8 cellular contexts compared by ENCODE assay signal in genomic region chr12:57591567-57592325, GRCh38. TPM values are rescaled to one million over a fixed set of nuclear protein-coding genes. Genes with fewer than 3 reads are reported as not detected.
A peak's percentile ranks its signal among the peaks of the same experiment; 100 is the strongest.
DNase-seq lines count a peak whose midpoint lies in the region; ATAC-seq and TF ChIP-seq lines count a peak whose summit lies in the region.

No MANE protein-coding gene starts in this region.

- peak overlapping the region; percentile 91 for H3K4me3 ChIP-seq in SK-N-MC

- H3K4me3 Mint-ChIP-seq in HFFc6, result peak overlapping the region; percentile 92
- peak overlapping the region; percentile 91 to 97 (median 95) for H3K4me3 Mint-ChIP-seq in nephron

- H3K27ac ChIP-seq in SK-N-MC, result no peak overlapping the region

- no peaks in the 10 kb centered on the region for H3K9me3 ChIP-seq in SK-N-MC (ENCODE audit: low read depth, low read length)

- in situ Hi-C loops in Caki2 (cut with HindIII; ENCODE audit: low pct_unique_long_range_greater_than_20kb, low sequenced_read_pairs), result no loop called here

- DNase-seq in Caki2 (ENCODE audit: low read depth) (peak; percentile 21), HFFc6 (no peak), SK-N-MC (ENCODE audit: low read depth, low spot score) (no peak), T-helper 9 cell (no peak), D341Med (ENCODE audit: low spot score) (no peak)

- peak overlapping the region; percentile 40; the same call in 1 of the 2 replicates for H3K27ac Mint-ChIP-seq in HFFc6
- H3K27ac Mint-ChIP-seq in nephron, result peak overlapping the region; percentile 59 to 92 (median 82)

- H3K36me3 Mint-ChIP-seq in HFFc6 (ENCODE audit: low read depth), result no peaks in the 10 kb centered on the region
- H3K36me3 Mint-ChIP-seq in nephron (ENCODE audit: low read depth), result peaks cover 11% of the 10 kb centered on the region

- H3K9me3 Mint-ChIP-seq in HFFc6, result no peaks in the 10 kb centered on the region
- no peaks in the 10 kb centered on the region for H3K9me3 Mint-ChIP-seq in nephron

- H3K4me1 Mint-ChIP-seq in HFFc6 (ENCODE audit: low read depth) (peaks cover 26% of the 10 kb centered on the region), nephron (peaks cover 17% of the 10 kb centered on the region)

- ATAC-seq in esophagus mucosa, result peak; percentile 56
- ATAC-seq in HG03571 (IDR thresholded peaks at IDR 0.05; ENCODE audit: unreplicated experiment), result no peak

- H3K27me3 Mint-ChIP-seq in HFFc6 (ENCODE audit: insufficient read depth), result no peaks in the 10 kb centered on the region; the same call in 1 of the 2 replicates
- H3K27me3 Mint-ChIP-seq in nephron (ENCODE audit: low read depth), result peaks cover 24% of the 10 kb centered on the region

- TF ChIP-seq CTCF in HFFc6 (IDR thresholded peaks at IDR 0.05) (no peak), nephron (IDR thresholded peaks at IDR 0.05; ENCODE audit: unreplicated experiment in 3 of 3) (no peak)

- H3K9ac ChIP-seq in SK-N-MC (ENCODE audit: insufficient read length), result peak overlapping the region; percentile 79

- H3K36me3 ChIP-seq in SK-N-MC (ENCODE audit: insufficient read depth, low read length), result no peaks in the 10 kb centered on the region; the same call in 1 of the 2 replicates

RNA-seq across cellular contexts. Expression of gene PIP4K2C, which starts 0.8 kb away (rescaled TPM):
- 33.7 and 39.2 TPM in 2 replicates for total RNA-seq in Caki2 (2014; rRNA removed; shearing (Covaris generic); ENCODE audit: low replicate concordance)
- total RNA-seq in HFFc6 (2021; fragmentation: NEBNext Ultra II Directional; extraction: Animal tissue kit (Norgen Biotek cat#: 25700)), result 10 to 100 TPM; 21.1 to 33.1 (median 24.3) TPM
- total RNA-seq in esophagus mucosa, result 35.8 TPM

RNA-seq across cellular contexts. Expression of gene DTX3, which starts 12.9 kb away (rescaled TPM):
- total RNA-seq in Caki2 (2014; rRNA removed; shearing (Covaris generic); ENCODE audit: low replicate concordance), result 9.6 and 14.4 TPM in 2 replicates
- total RNA-seq in HFFc6 (2021; fragmentation: NEBNext Ultra II Directional; extraction: Animal tissue kit (Norgen Biotek cat#: 25700)), result 10 to 100 TPM; 17.7 to 21.0 (median 19.2) TPM
- 4.1 TPM for total RNA-seq in esophagus mucosa

RNA-seq across cellular contexts. Expression of gene ARHGEF25, which starts 19.5 kb away (rescaled TPM):
- total RNA-seq in Caki2 (2014; rRNA removed; shearing (Covaris generic); ENCODE audit: low replicate concordance), result 43.3 and 58.6 TPM in 2 replicates
- total RNA-seq in HFFc6 (2021; fragmentation: NEBNext Ultra II Directional; extraction: Animal tissue kit (Norgen Biotek cat#: 25700)), result 10 to 100 TPM; 10.2 to 21.9 (median 11.9) TPM
- total RNA-seq in esophagus mucosa, result 1.5 TPM

RNA-seq across cellular contexts. Expression of gene B4GALNT1, which starts 41.3 kb away (rescaled TPM):
- total RNA-seq in Caki2 (2014; rRNA removed; shearing (Covaris generic); ENCODE audit: low replicate concordance), result 64.3 and 66.6 TPM in 2 replicates
- 1 to 10 TPM; 1.4 to 3.1 (median 2.3) TPM for total RNA-seq in HFFc6 (2021; fragmentation: NEBNext Ultra II Directional; extraction: Animal tissue kit (Norgen Biotek cat#: 25700))
- total RNA-seq in esophagus mucosa, result 0.04 TPM

RNA-seq across cellular contexts. Expression of gene KIF5A, which starts 41.9 kb away (rescaled TPM):
- not detected in 2 replicates for total RNA-seq in Caki2 (2014; rRNA removed; shearing (Covaris generic); ENCODE audit: low replicate concordance)
- 1 to 10 TPM; 1.0 to 1.8 (median 1.2) TPM for total RNA-seq in HFFc6 (2021; fragmentation: NEBNext Ultra II Directional; extraction: Animal tissue kit (Norgen Biotek cat#: 25700))
- total RNA-seq in esophagus mucosa, result 0.16 TPM
